ENCODE assay signal across 21 cellular contexts in the genomic region with DNA sequence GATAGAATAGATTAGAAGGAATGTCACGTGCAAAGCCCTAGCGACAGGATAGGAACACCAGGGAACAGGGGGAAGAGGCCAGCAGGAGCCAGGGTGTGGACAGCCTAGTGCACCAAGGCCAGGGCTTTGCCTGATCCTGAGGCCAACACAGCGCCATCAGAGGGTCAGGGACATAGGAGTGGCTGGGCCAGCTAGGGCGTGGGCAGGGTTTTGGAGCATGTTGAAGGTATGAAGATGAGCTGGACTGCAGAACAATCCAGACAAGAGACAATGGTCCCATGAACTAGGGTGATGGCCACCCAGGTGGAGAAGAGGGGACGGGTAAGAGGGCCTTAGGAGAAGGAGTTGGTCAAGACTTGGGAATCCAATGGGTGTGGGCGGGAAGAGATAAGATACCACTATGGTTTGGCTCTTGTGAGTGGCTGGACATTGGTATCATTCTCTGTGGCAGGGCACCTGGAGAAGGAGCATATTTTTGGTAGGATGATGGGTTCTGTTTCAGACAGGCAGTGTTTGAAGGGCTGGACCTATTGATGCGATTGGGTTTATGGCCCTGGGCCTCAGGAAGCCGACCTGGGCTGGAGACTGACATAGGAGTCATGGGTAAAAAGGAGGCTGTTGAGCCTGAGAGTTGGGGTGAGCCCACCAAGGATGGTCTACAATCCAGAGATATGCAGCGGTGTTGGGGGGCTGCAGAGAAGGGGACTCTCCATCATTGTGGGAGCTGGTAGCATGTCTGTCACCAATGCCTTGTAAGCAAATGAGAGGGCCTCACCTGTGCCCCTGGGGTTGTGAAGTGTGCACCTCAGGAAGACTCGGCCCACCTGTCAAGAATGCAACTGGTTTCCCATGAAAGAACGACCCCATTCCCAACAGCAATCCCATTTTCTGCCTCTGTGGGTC. TPM values are rescaled to one million over a fixed set of nuclear protein-coding genes. Genes with fewer than 3 reads are reported as not detected.
DNase-seq lines count a peak whose midpoint lies in the region; ATAC-seq, FAIRE-seq and TF ChIP-seq lines count a peak whose summit lies in the region.
"Had no signal": no experiment of that assay in that cellular context is flagged by ENCODE, and none has a peak within 500 bp of the region (broad histone marks: within the 10 kb centered on the region; RNA-seq: fewer than 3 reads in every experiment).

No MANE protein-coding gene starts in this region.

- WGBS in K562 (ENCODE audit: insufficient coverage, low coverage, missing lambda C conversion rate) = 55% methylated on average over 11 of the region's 11 CpGs
- 88 to 89% methylated on average over 11 of the region's 11 CpGs for WGBS in aorta, 2 donors

- H3K36me3 ChIP-seq in K562 (ENCODE audit: control insufficient read depth, insufficient read depth, low read length) (no peaks in the 10 kb centered on the region), aorta (ENCODE audit: control insufficient read depth in 1 of 2, insufficient read depth in 2 of 2, low read length in 1 of 2) (no peaks in the 10 kb centered on the region)
- H3K36me3 ChIP-seq: Peyer's patch had no signal

- no TSS peak for BruUV-seq in K562 (replicated peaks; lab: Mats Ljungman, UMichigan)

- peaks cover 39 to 43% of the 10 kb centered on the region in 2 donors for H3K4me1 Mint-ChIP-seq in natural killer cell
- H3K4me1 Mint-ChIP-seq in natural killer cell treated with Interleukin-12 subunit alpha and Interleukin-12 subunit beta and Interleukin-15 and Interleukin-18, amount 100 ng/mL, for 72 hours (ENCODE audit: low read depth in 2 of 2) = peaks cover 24 to 30% of the 10 kb centered on the region in 2 donors
- peaks cover 24% of the 10 kb centered on the region for H3K4me1 Mint-ChIP-seq in nephron

- no peaks in the 10 kb centered on the region for H3K36me3 Mint-ChIP-seq in natural killer cell
- H3K36me3 Mint-ChIP-seq in natural killer cell treated with Interleukin-12 subunit alpha and Interleukin-12 subunit beta and Interleukin-15 and Interleukin-18, amount 100 ng/mL, for 72 hours = no peaks in the 10 kb centered on the region
- H3K36me3 Mint-ChIP-seq in nephron (ENCODE audit: low read depth) = no peaks in the 10 kb centered on the region
- H3K36me3 Mint-ChIP-seq: CD8-positive, alpha-beta T cell had no signal

- no peaks in the 10 kb centered on the region for H3K9me3 ChIP-seq in K562 (replicated peaks; ENCODE audit: control insufficient read depth, insufficient read depth, low read depth, low read length)
- H3K9me3 ChIP-seq in aorta (ENCODE audit: control insufficient read depth, low read length) = no peaks in the 10 kb centered on the region
- H3K9me3 ChIP-seq: Peyer's patch had no signal

- no peaks in the 10 kb centered on the region for H3K9me1 ChIP-seq in K562 (ENCODE audit: control insufficient read depth, insufficient read depth, low read length)

- no peak for FAIRE-seq in K562 (lab: Jason Lieb, UNC)
- FAIRE-seq: D721Med had no signal

- H3K27ac ChIP-seq in K562 (ENCODE audit: extremely low read depth, low read depth, low read length) (no peak overlapping the region), aorta (ENCODE audit: low read depth in 1 of 2, low read length in 2 of 2) (peak overlapping the region in 1 of 2 donors; percentile 18)
- H3K27ac ChIP-seq: Peyer's patch had no signal

- no peaks in the 10 kb centered on the region; the same call in 1 of the 2 replicates for H4K20me1 ChIP-seq in K562 (replicated peaks; ENCODE audit: control insufficient read depth, insufficient read depth, low read length)

- H3K4me3 Mint-ChIP-seq in natural killer cell (no peak overlapping the region), nephron (peak overlapping the region in 2 of 3 experiments; percentile 15 to 19)
- no peak overlapping the region for H3K4me3 Mint-ChIP-seq in natural killer cell treated with Interleukin-12 subunit alpha and Interleukin-12 subunit beta and Interleukin-15 and Interleukin-18, amount 100 ng/mL, for 72 hours

- TF ChIP-seq POLR2A in K562 (conservative IDR thresholded peaks at IDR 0.05) = no peak

- TF ChIP-seq RAD21 in K562 (CRISPR knock-in tag; conservative IDR thresholded peaks at IDR 0.05 in 1 of 2, IDR thresholded peaks at IDR 0.05 in 1 of 2) = no peak

- POLR2A ChIA-PET in K562 (lab: Yijun Ruan, JAX) = no interaction called here

- CTCF ChIA-PET in K562 (lab: Yijun Ruan, JAX; ENCODE audit: low intra/inter-chr PET ratio) = no interaction called here

- intact Hi-C loops in natural killer cell (cut with micrococcal nuclease) = loop anchor here (5.0 kb wide), 1 partner anchor 76 kb away; no protein-coding TSS in a partner anchor
- intact Hi-C loops in K562 (cut with micrococcal nuclease) = no loop called here
- intact Hi-C loops in aorta (cut with DNase I) = no loop called here

- H3K27ac Mint-ChIP-seq in natural killer cell (peak overlapping the region; percentile 4 to 93), nephron (no peak overlapping the region)
- H3K27ac Mint-ChIP-seq in natural killer cell treated with Interleukin-12 subunit alpha and Interleukin-12 subunit beta and Interleukin-15 and Interleukin-18, amount 100 ng/mL, for 72 hours = no peak overlapping the region

- ATAC-seq in natural killer cell (no peak), K562 (no peak), aorta (ENCODE audit: low FRiP score) (no peak)
- no peak for ATAC-seq in natural killer cell treated with Interleukin-12 subunit alpha and Interleukin-12 subunit beta and Interleukin-15 and Interleukin-18, amount 100 ng/mL, for 72 hours
- ATAC-seq: CD8-positive, alpha-beta T cell had no signal

- DNase-seq in natural killer cell = no peak
- DNase-seq in natural killer cell treated with Interleukin-12 subunit alpha and Interleukin-12 subunit beta and Interleukin-15 and Interleukin-18, amount 100 ng/mL, for 72 hours (ENCODE audit: low spot score) = no peak
- no peak for DNase-seq in K562 (ENCODE audit: extremely low read depth in 1 of 4, low spot score in 3 of 4)
- peak; percentile 26 to 59 for DNase-seq in aorta
- DNase-seq in HCEC 1CT = no peak
- DNase-seq in SW 1271 (lab: John Stamatoyannopoulos, UW) = no peak
- no peak for DNase-seq in NCI-H1105 treated with DMSO at 0.1 percent for 48 hours (lab: John Stamatoyannopoulos, UW)
- DNase-seq: AML-193; CD8-positive, alpha-beta T cell; DMS79 treated with DMSO at 0.1 percent for 48 hours; GDM1; NCI-H1092; NCI-H1694 treated with DMSO at 0.1 percent for 48 hours; NCI-H2171 treated with DMSO at 0.1 percent for 48 hours; NCI-H510A treated with DMSO at 0.1 percent for 48 hours; SIG-M5 had no signal

- H2AFZ ChIP-seq in K562 (ENCODE audit: low read depth, low read length) = no peak overlapping the region

- TF ChIP-seq CTCF in natural killer cell (IDR thresholded peaks at IDR 0.05) (no peak), K562 (IDR thresholded peaks at IDR 0.05 in 2 of 3, conservative IDR thresholded peaks at IDR 0.05 in 1 of 3; ENCODE audit: insufficient read depth in 2 of 3, low read depth in 1 of 3, low read length in 3 of 3) (no peak), nephron (IDR thresholded peaks at IDR 0.05; ENCODE audit: unreplicated experiment in 3 of 3) (no peak)

- H3K27me3 Mint-ChIP-seq in natural killer cell (ENCODE audit: low read depth in 2 of 2) (peaks cover 10 to 11% of the 10 kb centered on the region in 2 donors), nephron (ENCODE audit: low read depth) (peaks cover 41% of the 10 kb centered on the region)
- H3K27me3 Mint-ChIP-seq in natural killer cell treated with Interleukin-12 subunit alpha and Interleukin-12 subunit beta and Interleukin-15 and Interleukin-18, amount 100 ng/mL, for 72 hours = peaks cover 0 to 11% of the 10 kb centered on the region in 2 donors

- no peaks in the 10 kb centered on the region for H3K9me3 Mint-ChIP-seq in natural killer cell
- no peaks in the 10 kb centered on the region for H3K9me3 Mint-ChIP-seq in natural killer cell treated with Interleukin-12 subunit alpha and Interleukin-12 subunit beta and Interleukin-15 and Interleukin-18, amount 100 ng/mL, for 72 hours
- no peaks in the 10 kb centered on the region for H3K9me3 Mint-ChIP-seq in nephron
- H3K9me3 Mint-ChIP-seq: CD8-positive, alpha-beta T cell had no signal

- peaks cover 6 to 20% of the 10 kb centered on the region in 2 experiments; a peak in 3 of 5 replicates for H3K4me1 ChIP-seq in K562 (replicated peaks in 1 of 2; ENCODE audit: control insufficient read depth in 2 of 2, insufficient read depth in 2 of 2, low read length in 2 of 2)
- no peaks in the 10 kb centered on the region for H3K4me1 ChIP-seq in aorta (ENCODE audit: control insufficient read depth in 1 of 2, insufficient read depth in 2 of 2, low read length in 2 of 2)

- H3K79me2 ChIP-seq in K562 (ENCODE audit: control insufficient read depth, insufficient read depth, low read length) = no peaks in the 10 kb centered on the region; the same call in 2 of the 3 replicates

- in situ Hi-C loops in K562 (cut with MboI) = loop anchor here (25.0 kb wide), 1 partner anchor 609 kb away; no protein-coding TSS in a partner anchor

- H3K27me3 ChIP-seq in K562 (ENCODE audit: control insufficient read depth in 2 of 2, insufficient read depth in 2 of 2, low read length in 2 of 2) = peaks cover 5 to 30% of the 10 kb centered on the region in 2 experiments; a peak in 3 of 5 replicates
- H3K27me3 ChIP-seq in aorta (ENCODE audit: control insufficient read depth in 1 of 2, insufficient read depth in 2 of 2, low read length in 1 of 2) = no peaks in the 10 kb centered on the region
- H3K27me3 ChIP-seq: Peyer's patch had no signal

- H3K4me2 ChIP-seq in K562 (ENCODE audit: insufficient read depth, low read length) = no peak overlapping the region

- H3K4me3 ChIP-seq in K562 (no peak overlapping the region), aorta (ENCODE audit: low read length in 2 of 2) (no peak overlapping the region)
- H3K4me3 ChIP-seq: Peyer's patch had no signal

- TF ChIP-seq EP300 in K562 (IDR thresholded peaks at IDR 0.05; ENCODE audit: low read length) = no peak

- no peak overlapping the region for H3K9ac ChIP-seq in K562 (ENCODE audit: insufficient read depth in 1 of 2, low read depth in 2 of 2, low read length in 2 of 2)

RNA-seq across cellular contexts. Expression of gene HS1BP3, which starts 2.0 kb away (rescaled TPM):
- total RNA-seq in natural killer cell (10 to 100 TPM; 17.4 to 25.7 (median 22.8) TPM), K562 (2014; rRNA removed) (6.5 and 6.7 TPM in 2 replicates), K562 (2014; rRNA removed; fragmentation: Illumina TruSeq; extraction: Trizol) (2.0 and 3.5 TPM in 2 replicates), K562 (2015; rRNA removed; fragmentation: Illumina TruSeq; extraction: Trizol) (7.6 and 8.3 TPM in 2 replicates), K562 (2021) (7.4 and 7.5 TPM in 2 replicates), aorta (10 to 100 TPM; 34.8 to 42.3 TPM)
- 1 to 10 TPM; 5.8 to 9.3 TPM for total RNA-seq in natural killer cell treated with Interleukin-12 subunit alpha and Interleukin-12 subunit beta and Interleukin-15 and Interleukin-18, amount 100 ng/mL, for 72 hours
- 4.8 and 13.7 TPM in 2 replicates for total RNA-seq in K562 (2011; cell fraction: chromatin; rRNA removed; ENCODE audit: low replicate concordance)
- 6.7 and 9.2 TPM in 2 replicates for total RNA-seq in K562 (2011; cell fraction: nucleolus; rRNA removed)
- 8.7 and 9.6 TPM in 2 replicates for total RNA-seq in K562 (2011; cell fraction: nucleoplasm; rRNA removed)
- polyA plus RNA-seq in K562 (2011; rRNA removed) (3.0 and 6.5 TPM in 2 replicates), K562 (2014; fragmentation: Illumina TruSeq; extraction: Trizol) (5.9 and 6.9 TPM in 2 replicates), K562 (2014; fragmentation: Nextera tagmentation; extraction: Ambion mirVana) (under 1 TPM; 0.41 to 0.63 TPM), K562 (2014; rRNA removed) (5.9 and 6.2 TPM in 2 replicates), aorta (10 to 100 TPM; 27.5 to 33.6 TPM)
- 3.3 and 4.1 TPM in 2 replicates for polyA plus RNA-seq in K562 (2011; cell fraction: cytosol; rRNA removed)
- polyA plus RNA-seq in K562 (2011; cell fraction: nucleus; rRNA removed) = 8.2 and 10.8 TPM in 2 replicates
- 7.9 and 28.0 TPM in 2 replicates for polyA plus RNA-seq in K562 (2012)
- 2.3 and 5.2 TPM in 2 replicates for polyA minus RNA-seq in K562 (2011; rRNA and poly(A)+ RNA removed)
- 2.2 and 6.9 TPM in 2 replicates for polyA minus RNA-seq in K562 (2011; cell fraction: cytosol; rRNA and poly(A)+ RNA removed)
- polyA minus RNA-seq in K562 (2011; cell fraction: nucleus; rRNA and poly(A)+ RNA removed) = 9.1 and 9.4 TPM in 2 replicates

RNA-seq across cellular contexts. Expression of gene GDF7, which starts 14.0 kb away (rescaled TPM):
- total RNA-seq in natural killer cell (under 1 TPM; 0.02 to 0.10 (median 0.05) TPM), K562 (2014; rRNA removed) (not detected in 2 replicates), K562 (2014; rRNA removed; fragmentation: Illumina TruSeq; extraction: Trizol) (not detected in 2 replicates), K562 (2015; rRNA removed; fragmentation: Illumina TruSeq; extraction: Trizol) (not detected in 2 replicates), K562 (2021) (not detected in 2 replicates), aorta (10 to 100 TPM; 15.9 to 16.4 TPM)
- under 1 TPM in 1 of 2 donors, not detected in 1; 0.02 TPM for total RNA-seq in natural killer cell treated with Interleukin-12 subunit alpha and Interleukin-12 subunit beta and Interleukin-15 and Interleukin-18, amount 100 ng/mL, for 72 hours
- not detected in 2 replicates for total RNA-seq in K562 (2011; cell fraction: chromatin; rRNA removed; ENCODE audit: low replicate concordance)
- total RNA-seq in K562 (2011; cell fraction: nucleolus; rRNA removed) = not detected in 2 replicates
- not detected in 2 replicates for total RNA-seq in K562 (2011; cell fraction: nucleoplasm; rRNA removed)
- polyA plus RNA-seq in K562 (2011; rRNA removed) (0.01 TPM in 1 of 2 replicates, not detected in the other), K562 (2014; fragmentation: Illumina TruSeq; extraction: Trizol) (not detected in 2 replicates), K562 (2014; fragmentation: Nextera tagmentation; extraction: Ambion mirVana) (under 1 TPM; 0.01 TPM), K562 (2014; rRNA removed) (0.01 TPM in 1 of 2 replicates, not detected in the other), aorta (10 to 100 TPM in 1 of 2 donors, 1 to 10 TPM in 1; 4.1 to 15.6 TPM)
- polyA plus RNA-seq in K562 (2011; cell fraction: cytosol; rRNA removed) = 0.01 TPM in 1 of 2 replicates, not detected in the other
- 0.06 TPM in 1 of 2 replicates, not detected in the other for polyA plus RNA-seq in K562 (2011; cell fraction: nucleus; rRNA removed)
- 0.04 and 0.11 TPM in 2 replicates for polyA plus RNA-seq in K562 (2012)
- under 0.01 and 0.03 TPM in 2 replicates for polyA minus RNA-seq in K562 (2011; rRNA and poly(A)+ RNA removed)
- 0.09 TPM in 1 of 2 replicates, not detected in the other for polyA minus RNA-seq in K562 (2011; cell fraction: cytosol; rRNA and poly(A)+ RNA removed)
- polyA minus RNA-seq in K562 (2011; cell fraction: nucleus; rRNA and poly(A)+ RNA removed) = under 0.01 TPM in 1 of 2 replicates, not detected in the other
- total RNA-seq: A673, HT-29 had no signal

Comparison
In these comparisons a context has a peak if more than half of its experiments do, and no peak if none do; other contexts are left out.
1. H3K27ac Mint-ChIP-seq: peak in natural killer cell (2 of 2); none in natural killer cell treated with Interleukin-12 subunit alpha and Interleukin-12 subunit beta and Interleukin-15 and Interleukin-18, amount 100 ng/mL, for 72 hours (0 of 2) and nephron (0 of 3).
2. DNase-seq: peak in aorta (2 of 2); none in natural killer cell (single experiment), natural killer cell treated with Interleukin-12 subunit alpha and Interleukin-12 subunit beta and Interleukin-15 and Interleukin-18, amount 100 ng/mL, for 72 hours (single experiment), K562 (0 of 4), HCEC 1CT (single experiment), SW 1271 (0 of 2) and NCI-H1105 treated with DMSO at 0.1 percent for 48 hours (single experiment).
3. H3K4me3 Mint-ChIP-seq: peak in nephron (2 of 3); none in natural killer cell (single experiment) and natural killer cell treated with Interleukin-12 subunit alpha and Interleukin-12 subunit beta and Interleukin-15 and Interleukin-18, amount 100 ng/mL, for 72 hours (single experiment).
4. RNA of gene GDF7, which starts 14.0 kb away (total RNA-seq): 15.9 to 16.4 TPM in aorta; 0.02 to 0.10 TPM in natural killer cell, 0.02 TPM in natural killer cell treated with Interleukin-12 subunit alpha and Interleukin-12 subunit beta and Interleukin-15 and Interleukin-18, amount 100 ng/mL, for 72 hours and not detected in K562; every median in the first group is over 10 times any median in the second.